ENCODE assay signal across 8 cellular contexts in the genomic region with DNA sequence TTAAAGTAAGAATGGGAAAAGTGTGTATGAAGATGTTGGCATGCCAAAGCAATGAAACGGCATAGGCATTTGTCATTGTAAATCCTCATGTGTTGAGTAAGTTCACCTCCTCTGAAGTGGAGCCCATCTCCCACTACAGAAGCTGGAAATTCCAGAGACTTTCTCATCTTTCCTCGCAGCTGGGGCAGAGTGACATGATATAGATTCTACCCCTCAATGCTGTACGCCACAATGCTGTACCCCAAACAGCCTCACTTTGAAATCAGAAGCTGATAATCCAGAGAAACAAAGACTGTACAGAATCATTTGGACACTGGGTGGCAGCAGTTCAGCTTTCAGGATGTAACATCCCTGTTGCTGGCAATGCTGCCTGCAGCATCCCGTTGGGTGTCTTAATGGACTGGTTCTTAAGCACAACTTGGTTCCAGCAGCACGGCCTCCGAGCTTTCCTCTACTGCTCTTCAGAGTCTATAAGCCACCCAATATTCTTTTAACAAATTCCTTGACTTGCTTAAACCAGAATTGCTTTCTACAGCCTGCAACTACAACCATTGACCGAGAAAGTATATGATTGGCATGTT. TPM values are rescaled to one million over a fixed set of nuclear protein-coding genes. Genes with fewer than 3 reads are reported as not detected.
DNase-seq lines count a peak whose midpoint lies in the region; ATAC-seq, FAIRE-seq and TF ChIP-seq lines count a peak whose summit lies in the region.

No MANE protein-coding gene starts in this region.

- no peak for FAIRE-seq in pancreas (lab: Jason Lieb, UNC)

- H3K27me3 ChIP-seq in pancreas: no peaks in the 10 kb centered on the region

- H3K27ac ChIP-seq in RWPE1 (no peak overlapping the region), pancreas (no peak overlapping the region)

- intact Hi-C loops in pancreas (cut with DNase I): no loop called here

- DNase-seq in G401 (ENCODE audit: low spot score) (peak; percentile 47), LNCaP clone FGC (ENCODE audit: low read depth) (peak; percentile 61), RWPE1 (ENCODE audit: low spot score) (peak; percentile 75), foreskin fibroblast (peak; percentile 59 to 83), pancreas (peak in 5 of 6 donors; percentile 14 to 57 (median 36)), ureter (ENCODE audit: low spot score) (peak; percentile 70)
- peak; percentile 22 to 29 for DNase-seq in activated T-helper 1 cell treated with anti-CD3 and anti-CD28 coated beads, Interleukin-2, amount 50 U/mL, for 16 hours (ENCODE audit: low read depth in 1 of 2, low spot score in 1 of 2)

- POLR2A ChIA-PET in RWPE1 (lab: Yijun Ruan, JAX; ENCODE audit: low non-redundant PET): no interaction called here

- WGBS in pancreas, 2 donors: 20 to 23% methylated on average over 7 of the region's 7 CpGs

- TF ChIP-seq CTCF in LNCaP clone FGC (IDR thresholded peaks at IDR 0.05; ENCODE audit: control insufficient read depth, extremely low read depth, insufficient read depth) (peak; percentile 87), RWPE1 (conservative IDR thresholded peaks at IDR 0.05; ENCODE audit: low read depth) (peak; percentile 89), foreskin fibroblast (IDR thresholded peaks at IDR 0.05; ENCODE audit: low read depth, low read length) (peak; percentile 72), pancreas (IDR thresholded peaks at IDR 0.05) (peak in 3 of 4 donors; percentile 18 to 29 (median 27))

- peak; percentile 91 for ATAC-seq in GM21825 (IDR thresholded peaks at IDR 0.05; ENCODE audit: unreplicated experiment)
- ATAC-seq in pancreas: peak; percentile 60 to 95 (median 91)

- H3K9me3 ChIP-seq in pancreas: no peaks in the 10 kb centered on the region

- H3K4me1 ChIP-seq in pancreas: no peaks in the 10 kb centered on the region

- H3K4me3 ChIP-seq in LNCaP clone FGC (ENCODE audit: low read depth, low read length) (no peak overlapping the region), foreskin fibroblast (ENCODE audit: low read depth in 1 of 2, low read length in 2 of 2) (no peak overlapping the region), pancreas (no peak overlapping the region)

- in situ Hi-C loops in G401 (cut with HindIII; ENCODE audit: low sequenced_read_pairs): no loop called here

- CTCF ChIA-PET in RWPE1 (lab: Yijun Ruan, JAX): interaction anchor here (0.6 to 1.5 kb wide), 9 partner anchors 9 to 131 kb away, joined by 3 to 5 read pairs (median 3); no protein-coding TSS in a partner anchor

- no peaks in the 10 kb centered on the region for H3K36me3 ChIP-seq in pancreas

RNA-seq across cellular contexts. Expression of a gene that starts 18.8 kb away (rescaled TPM):
- total RNA-seq in G401 (2014; rRNA removed; shearing (Covaris generic)): 22.2 and 22.3 TPM in 2 replicates
- total RNA-seq in pancreas (1 to 10 TPM; 1.2 to 5.7 (median 2.7) TPM), ureter (16.2 TPM)
- polyA plus RNA-seq in pancreas: under 1 TPM; 0.87 to 0.99 TPM

RNA-seq across cellular contexts. Expression of a gene that starts 35.8 kb away (rescaled TPM):
- total RNA-seq in G401 (2014; rRNA removed; shearing (Covaris generic)): 0.86 and 1.3 TPM in 2 replicates
- total RNA-seq in pancreas (1 to 10 TPM; 5.1 to 8.0 (median 7.4) TPM), ureter (6.3 TPM)
- 1 to 10 TPM; 1.9 to 3.6 TPM for polyA plus RNA-seq in pancreas

Comparison
In these comparisons a context has a peak if more than half of its experiments do, and no peak if none do; other contexts are left out.
1. CTCF ChIP-seq: peak in every context shown above with its lines; median percentile 89 in RWPE1; 87 in LNCaP clone FGC; 72 in foreskin fibroblast; 27 in pancreas.